Comparison of ENCODE assay signal across 8 cellular contexts in the genomic region with DNA sequence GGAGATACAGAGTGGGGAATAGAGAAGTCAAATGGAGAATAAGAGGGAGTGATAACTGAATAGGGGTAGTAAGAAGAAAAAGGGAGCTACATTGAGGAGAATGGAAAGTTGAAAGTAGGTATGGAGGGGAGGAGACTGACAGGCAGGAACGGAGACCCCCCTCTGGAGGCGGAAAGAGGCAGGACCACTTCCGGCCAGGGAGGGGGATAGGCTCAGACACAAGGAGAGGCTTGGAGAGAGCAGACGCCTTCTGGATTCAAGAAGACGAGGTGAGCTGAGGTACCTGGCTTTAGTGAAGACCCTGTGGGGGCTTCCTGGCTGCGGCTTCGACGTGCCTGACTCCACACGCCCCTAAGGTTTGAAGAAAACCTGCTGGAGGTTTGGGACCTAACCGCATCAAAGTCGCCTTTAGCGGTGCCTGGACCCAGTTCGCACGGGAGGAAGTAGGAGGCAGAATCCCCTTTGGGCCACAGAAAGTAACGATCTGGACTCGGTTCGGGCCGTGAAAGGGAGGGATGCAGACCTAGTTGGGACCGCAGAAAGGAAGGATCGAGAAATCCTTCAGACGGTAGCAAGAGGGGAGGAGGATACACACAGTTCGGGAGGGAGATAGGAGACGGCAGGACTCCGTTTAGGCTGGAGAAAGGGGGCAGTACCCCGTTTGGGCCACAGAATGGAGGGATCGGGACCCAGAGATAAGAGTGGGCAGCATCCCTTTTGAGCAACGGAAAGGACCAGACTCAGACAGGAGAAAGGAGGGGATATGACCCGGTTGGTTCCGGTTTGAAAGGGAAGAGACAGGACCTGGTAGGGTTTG. TPM values are rescaled to one million over a fixed set of nuclear protein-coding genes. Genes with fewer than 3 reads are reported as not detected.
DNase-seq lines count a peak whose midpoint lies in the region; ATAC-seq and TF ChIP-seq lines count a peak whose summit lies in the region.

A gene with protein sequence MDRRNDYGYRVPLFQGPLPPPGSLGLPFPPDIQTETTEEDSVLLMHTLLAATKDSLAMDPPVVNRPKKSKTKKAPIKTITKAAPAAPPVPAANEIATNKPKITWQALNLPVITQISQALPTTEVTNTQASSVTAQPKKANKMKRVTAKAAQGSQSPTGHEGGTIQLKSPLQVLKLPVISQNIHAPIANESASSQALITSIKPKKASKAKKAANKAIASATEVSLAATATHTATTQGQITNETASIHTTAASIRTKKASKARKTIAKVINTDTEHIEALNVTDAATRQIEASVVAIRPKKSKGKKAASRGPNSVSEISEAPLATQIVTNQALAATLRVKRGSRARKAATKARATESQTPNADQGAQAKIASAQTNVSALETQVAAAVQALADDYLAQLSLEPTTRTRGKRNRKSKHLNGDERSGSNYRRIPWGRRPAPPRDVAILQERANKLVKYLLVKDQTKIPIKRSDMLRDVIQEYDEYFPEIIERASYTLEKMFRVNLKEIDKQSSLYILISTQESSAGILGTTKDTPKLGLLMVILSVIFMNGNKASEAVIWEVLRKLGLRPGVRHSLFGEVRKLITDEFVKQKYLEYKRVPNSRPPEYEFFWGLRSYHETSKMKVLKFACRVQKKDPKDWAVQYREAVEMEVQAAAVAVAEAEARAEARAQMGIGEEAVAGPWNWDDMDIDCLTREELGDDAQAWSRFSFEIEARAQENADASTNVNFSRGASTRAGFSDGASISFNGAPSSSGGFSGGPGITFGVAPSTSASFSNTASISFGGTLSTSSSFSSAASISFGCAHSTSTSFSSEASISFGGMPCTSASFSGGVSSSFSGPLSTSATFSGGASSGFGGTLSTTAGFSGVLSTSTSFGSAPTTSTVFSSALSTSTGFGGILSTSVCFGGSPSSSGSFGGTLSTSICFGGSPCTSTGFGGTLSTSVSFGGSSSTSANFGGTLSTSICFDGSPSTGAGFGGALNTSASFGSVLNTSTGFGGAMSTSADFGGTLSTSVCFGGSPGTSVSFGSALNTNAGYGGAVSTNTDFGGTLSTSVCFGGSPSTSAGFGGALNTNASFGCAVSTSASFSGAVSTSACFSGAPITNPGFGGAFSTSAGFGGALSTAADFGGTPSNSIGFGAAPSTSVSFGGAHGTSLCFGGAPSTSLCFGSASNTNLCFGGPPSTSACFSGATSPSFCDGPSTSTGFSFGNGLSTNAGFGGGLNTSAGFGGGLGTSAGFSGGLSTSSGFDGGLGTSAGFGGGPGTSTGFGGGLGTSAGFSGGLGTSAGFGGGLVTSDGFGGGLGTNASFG (N-terminal part only) (plus strand): TSS at position 215 of the 817 bp plus-strand sequence. CDS start 1,423 bp downstream, outside the sequence.

- H3K9ac ChIP-seq in subcutaneous abdominal adipose tissue (ENCODE audit: low read length in 5 of 5) = peak within 1 kb of the TSS; percentile 11 to 55 (median 28)

- H3K4me3 Mint-ChIP-seq in central memory CD8-positive, alpha-beta T cell = peak within 1 kb of the TSS; percentile 88

- H3K4me3 ChIP-seq in heart left ventricle (peak within 1 kb of the TSS; percentile 17 to 67 (median 51)), lower leg skin (ENCODE audit: low read depth, poor library complexity, severe bottlenecking) (peak within 1 kb of the TSS; percentile 28), subcutaneous abdominal adipose tissue (ENCODE audit: low read depth in 1 of 5, low read length in 5 of 5) (peak within 1 kb of the TSS; percentile 56 to 76 (median 61))

- peaks cover 0 to 5% (median 0%) of the 10 kb centered on the region in 12 donors for H3K4me1 ChIP-seq in heart left ventricle
- H3K4me1 ChIP-seq in subcutaneous abdominal adipose tissue (ENCODE audit: control insufficient read depth in 5 of 5, insufficient read depth in 5 of 5, low read length in 5 of 5) = peaks cover 0 to 15% (median 10%) of the 10 kb centered on the region in 5 donors

- H3K4me1 Mint-ChIP-seq in central memory CD8-positive, alpha-beta T cell = peaks cover 22% of the 10 kb centered on the region

- peak in 1 of 4 donors; percentile 51 for ATAC-seq in heart left ventricle
- ATAC-seq in left ventricle myocardium superior = no peak
- ATAC-seq in central memory CD8-positive, alpha-beta T cell (replicated peaks; ENCODE audit: extremely low read depth, poor library complexity, severe bottlenecking) = no peak
- no peak for ATAC-seq in GM21526 (IDR thresholded peaks at IDR 0.05; ENCODE audit: low FRiP score, unreplicated experiment)

- H3K27me3 Mint-ChIP-seq in central memory CD8-positive, alpha-beta T cell = peaks cover 13% of the 10 kb centered on the region

- DNase-seq in heart left ventricle (no peak), left ventricle myocardium superior (no peak), NCI-H345 (lab: John Stamatoyannopoulos, UW) (peak; percentile 44), lower leg skin (ENCODE audit: low spot score in 2 of 2) (no peak), LoVo (ENCODE audit: low spot score) (no peak)
- no peak for DNase-seq in central memory CD8-positive, alpha-beta T cell (ENCODE audit: low spot score in 2 of 2)

- no peaks in the 10 kb centered on the region for H3K9me3 ChIP-seq in heart left ventricle
- H3K9me3 ChIP-seq in subcutaneous abdominal adipose tissue (ENCODE audit: control insufficient read depth in 5 of 5, low read length in 5 of 5) = no peaks in the 10 kb centered on the region

- TF ChIP-seq POLR2A in heart left ventricle (IDR thresholded peaks at IDR 0.05) (no peak), lower leg skin (IDR thresholded peaks at IDR 0.05) (no peak)

- H3K36me3 ChIP-seq in heart left ventricle = no peaks in the 10 kb centered on the region
- H3K36me3 ChIP-seq in subcutaneous abdominal adipose tissue (ENCODE audit: control insufficient read depth in 5 of 5, insufficient read depth in 5 of 5, low read length in 5 of 5) = no peaks in the 10 kb centered on the region

- H3K27ac ChIP-seq in heart left ventricle (peak within 1 kb of the TSS in 2 of 12 donors; percentile 5 to 13), subcutaneous abdominal adipose tissue (ENCODE audit: low read depth, low read length) (no peak within 1 kb of the TSS)

- TF ChIP-seq CTCF in heart left ventricle (IDR thresholded peaks at IDR 0.05) = no peak
- no peak for TF ChIP-seq CTCF in lower leg skin (IDR thresholded peaks at IDR 0.05)

- H3K27me3 ChIP-seq in heart left ventricle (peaks cover 0 to 6% (median 0%) of the 10 kb centered on the region in 9 donors), subcutaneous abdominal adipose tissue (ENCODE audit: control insufficient read depth in 5 of 5, insufficient read depth in 4 of 5, low read length in 5 of 5) (peaks cover 1 to 13% (median 4%) of the 10 kb centered on the region in 5 donors)

- intact Hi-C loops in heart left ventricle (cut with DNase I) = no loop called here
- intact Hi-C loops in left ventricle myocardium superior (cut with micrococcal nuclease) = no loop called here
- intact Hi-C loops in lower leg skin (cut with DNase I; ENCODE audit: low total_unique reads) = no loop called here

- peak within 1 kb of the TSS; percentile 58 for H3K27ac Mint-ChIP-seq in central memory CD8-positive, alpha-beta T cell (ENCODE audit: low read depth)

- 1 to 40% (median 19%) methylated on average over 29 of the region's 29 CpGs for WGBS in heart left ventricle, 4 donors
- WGBS in lower leg skin, 2 donors = 1 to 35% methylated on average over 29 of the region's 29 CpGs

- H3K36me3 Mint-ChIP-seq in central memory CD8-positive, alpha-beta T cell (ENCODE audit: insufficient read depth) = peaks cover 4% of the 10 kb centered on the region

- H3K9me3 Mint-ChIP-seq in central memory CD8-positive, alpha-beta T cell = no peaks in the 10 kb centered on the region

RNA-seq across cellular contexts. Expression of the gene that starts here (rescaled TPM):
- total RNA-seq in heart left ventricle (1 to 10 TPM; 1.0 to 6.2 (median 2.5) TPM), left ventricle myocardium superior (2.1 TPM), lower leg skin (1 to 10 TPM in 2 of 4 donors, under 1 TPM in 2; 0.08 to 2.8 (median 1.0) TPM)
- 1 to 10 TPM; 1.3 to 2.5 TPM for polyA plus RNA-seq in heart left ventricle
